In genomic region chr4:76836860-76837564, GRCh38 we compare ENCODE assay signal across 1 cellular context.
TF ChIP-seq lines count a peak whose summit lies in the region.

No MANE protein-coding gene starts in this region.

TF ChIP-seq in HepG2, 621 proteins besides CTCF, POLR2A, EP300 and RAD21 (continued from another document):
- TF ChIP-seq ZBTB39 (CRISPR knock-in tag; IDR thresholded peaks at IDR 0.05) (no peak), NCOA2 (CRISPR knock-in tag; IDR thresholded peaks at IDR 0.05) (no peak), TSC22D2 (CRISPR knock-in tag; IDR thresholded peaks at IDR 0.05; ENCODE audit: borderline replicate concordance) (no peak), MEIS1 (CRISPR knock-in tag; IDR thresholded peaks at IDR 0.05; ENCODE audit: borderline replicate concordance) (no peak), NCOR1 (IDR thresholded peaks at IDR 0.05; ENCODE audit: borderline replicate concordance, low read length) (peak; percentile 34; the same call in 1 of the 2 replicates), LCORL (IDR thresholded peaks at IDR 0.05) (no peak), LCORL (CRISPR knock-in tag; IDR thresholded peaks at IDR 0.05) (0 out of 2 replicates have a peak, but pooled peaks have one; percentile 26), RARA (CRISPR knock-in tag; IDR thresholded peaks at IDR 0.05) (peak; percentile 83), ARID5B (CRISPR knock-in tag; IDR thresholded peaks at IDR 0.05) (0 out of 2 replicates have a peak, but pooled peaks have one; percentile 32), TCF7 (IDR thresholded peaks at IDR 0.05; ENCODE audit: low read depth) (peak; percentile 50), SAP130 (CRISPR knock-in tag; IDR thresholded peaks at IDR 0.05; ENCODE audit: low read depth) (no peak), HDAC1 (CRISPR knock-in tag; IDR thresholded peaks at IDR 0.05) (peak; percentile 25; the same call in 1 of the 2 replicates), HNF4A (CRISPR knock-in tag; IDR thresholded peaks at IDR 0.05) (peak; percentile 33; the same call in 1 of the 2 replicates), AHDC1 (CRISPR knock-in tag; IDR thresholded peaks at IDR 0.05; ENCODE audit: borderline replicate concordance) (peak; percentile 42; the same call in 1 of the 2 replicates), ZNF687 (CRISPR knock-in tag; IDR thresholded peaks at IDR 0.05) (peak; percentile 16; the same call in 1 of the 2 replicates), ZNF329 (CRISPR knock-in tag; IDR thresholded peaks at IDR 0.05; ENCODE audit: low read depth) (no peak), NR2F1 (CRISPR knock-in tag; IDR thresholded peaks at IDR 0.05) (peak in 1 of 2 experiments; percentile 36; a peak in 1 of 4 replicates), HHEX (CRISPR knock-in tag; IDR thresholded peaks at IDR 0.05) (no peak), CENPX (CRISPR knock-in tag; IDR thresholded peaks at IDR 0.05) (no peak), RXRB (CRISPR knock-in tag; IDR thresholded peaks at IDR 0.05; ENCODE audit: borderline replicate concordance) (peak; percentile 39; the same call in 1 of the 2 replicates), ARNT2 (CRISPR knock-in tag; IDR thresholded peaks at IDR 0.05; ENCODE audit: low read depth) (no peak), GATAD2A (CRISPR knock-in tag; IDR thresholded peaks at IDR 0.05) (peak; percentile 46; the same call in 1 of the 2 replicates), PAXIP1 (CRISPR knock-in tag; conservative IDR thresholded peaks at IDR 0.05) (0 out of 2 replicates have a peak, but pooled peaks have one; percentile 28), MAFF (IDR thresholded peaks at IDR 0.05; ENCODE audit: low read depth, low read length) (no peak), MBD4 (IDR thresholded peaks at IDR 0.05; ENCODE audit: borderline replicate concordance, low read length) (peak; percentile 46; the same call in 1 of the 2 replicates), FOXA3 (CRISPR knock-in tag; IDR thresholded peaks at IDR 0.05) (no peak), ZNF367 (CRISPR knock-in tag; IDR thresholded peaks at IDR 0.05; ENCODE audit: borderline replicate concordance) (no peak), ZNF337 (CRISPR knock-in tag; IDR thresholded peaks at IDR 0.05; ENCODE audit: borderline replicate concordance, low read depth) (no peak), NR2F6 (IDR thresholded peaks at IDR 0.05) (peak; percentile 66), NR2F6 (CRISPR knock-in tag; IDR thresholded peaks at IDR 0.05) (no peak)
